13 cellular contexts compared by ENCODE assay signal in genomic region chr5:137278476-137278875, GRCh38.
DNase-seq lines count a peak whose midpoint lies in the region; ATAC-seq and TF ChIP-seq lines count a peak whose summit lies in the region.
"Had no signal": no experiment of that assay in that cellular context is flagged by ENCODE, and none has a peak within 500 bp of the region (broad histone marks: within the 10 kb centered on the region; RNA-seq: fewer than 3 reads in every experiment).

No MANE protein-coding gene starts in this region.

- H3F3A ChIP-seq in neural progenitor cell (ENCODE audit: low read depth) = no peaks in the 10 kb centered on the region

- H3K4me1 Mint-ChIP-seq in neural progenitor cell = peaks cover 28% of the 10 kb centered on the region
- H3K4me1 Mint-ChIP-seq in chondrocyte (ENCODE audit: low read depth) = no peaks in the 10 kb centered on the region
- H3K4me1 Mint-ChIP-seq: CD4-positive, CD25-positive, alpha-beta regulatory T cell had no signal

- H3K27ac ChIP-seq in VCaP (peak overlapping the region; percentile 91), neural progenitor cell (no peak overlapping the region)
- H3K27ac ChIP-seq: BLaER1 had no signal

- no peak overlapping the region for H3K9ac ChIP-seq in neural progenitor cell
- H3K9ac ChIP-seq: BLaER1 had no signal

- H3K4me3 Mint-ChIP-seq in neural progenitor cell (no peak overlapping the region), chondrocyte (ENCODE audit: unreplicated experiment) (no peak overlapping the region)
- H3K4me3 Mint-ChIP-seq: CD4-positive, CD25-positive, alpha-beta regulatory T cell had no signal

- no peaks in the 10 kb centered on the region for H3K9me3 ChIP-seq in neural progenitor cell (ENCODE audit: low read depth)
- H3K9me3 ChIP-seq: BLaER1, HAP-1 had no signal

- ATAC-seq in HG02610 (IDR thresholded peaks at IDR 0.05; ENCODE audit: unreplicated experiment) (no peak), HG03280 (IDR thresholded peaks at IDR 0.05; ENCODE audit: unreplicated experiment) (no peak)

- H3K27ac Mint-ChIP-seq in neural progenitor cell (peak overlapping the region; percentile 19), chondrocyte (ENCODE audit: unreplicated experiment) (no peak overlapping the region)
- H3K27ac Mint-ChIP-seq: CD4-positive, CD25-positive, alpha-beta regulatory T cell had no signal

- H3K36me3 Mint-ChIP-seq in neural progenitor cell (no peaks in the 10 kb centered on the region), chondrocyte (ENCODE audit: low read depth) (no peaks in the 10 kb centered on the region)
- H3K36me3 Mint-ChIP-seq: CD4-positive, CD25-positive, alpha-beta regulatory T cell had no signal

- DNase-seq in NOMO-1 treated with DMSO at 0.1 percent for 48 hours (lab: John Stamatoyannopoulos, UW; ENCODE audit: unreplicated experiment) = peak; percentile 23
- no peak for DNase-seq in NOMO-1 (lab: John Stamatoyannopoulos, UW; ENCODE audit: unreplicated experiment in 2 of 2)
- peak; percentile 1 for DNase-seq in NOMO-1 treated with dmso at 0.1 percent for 144 hours (lab: John Stamatoyannopoulos, UW; ENCODE audit: unreplicated experiment)
- DNase-seq in neural progenitor cell (ENCODE audit: low spot score) = no peak
- DNase-seq in chondrocyte (ENCODE audit: low spot score) = no peak
- DNase-seq: 8988T; AML-193; CD4-positive, CD25-positive, alpha-beta regulatory T cell had no signal

- no peaks in the 10 kb centered on the region for H3K9me3 Mint-ChIP-seq in neural progenitor cell
- no peaks in the 10 kb centered on the region for H3K9me3 Mint-ChIP-seq in chondrocyte (ENCODE audit: low read depth)

- no peaks in the 10 kb centered on the region for H3K79me2 ChIP-seq in neural progenitor cell (ENCODE audit: low read depth)

- H3K4me2 ChIP-seq in neural progenitor cell = no peak overlapping the region
- H3K4me2 ChIP-seq: BLaER1 had no signal

- H3K4me1 ChIP-seq in neural progenitor cell = no peaks in the 10 kb centered on the region
- H3K4me1 ChIP-seq: BLaER1, HAP-1 had no signal

- peaks cover 6% of the 10 kb centered on the region for H3K27me3 Mint-ChIP-seq in neural progenitor cell (ENCODE audit: insufficient read depth, low read depth)
- no peaks in the 10 kb centered on the region for H3K27me3 Mint-ChIP-seq in chondrocyte (ENCODE audit: low read depth)
- H3K27me3 Mint-ChIP-seq: CD4-positive, CD25-positive, alpha-beta regulatory T cell had no signal

- H4K20me1 ChIP-seq in neural progenitor cell (ENCODE audit: low read depth) = no peaks in the 10 kb centered on the region
- H4K20me1 ChIP-seq: BLaER1 had no signal

- H3K4me3 ChIP-seq in neural progenitor cell = no peak overlapping the region
- H3K4me3 ChIP-seq: BLaER1, HAP-1 had no signal

- TF ChIP-seq CTCF in VCaP (conservative IDR thresholded peaks at IDR 0.05) (no peak), neural progenitor cell (IDR thresholded peaks at IDR 0.05) (no peak), chondrocyte (IDR thresholded peaks at IDR 0.05) (no peak)

- no peaks in the 10 kb centered on the region for H3K27me3 ChIP-seq in neural progenitor cell
- H3K27me3 ChIP-seq: BLaER1 had no signal

- no peaks in the 10 kb centered on the region for H3K36me3 ChIP-seq in neural progenitor cell
- H3K36me3 ChIP-seq: BLaER1, HAP-1 had no signal

- H2AFZ ChIP-seq in neural progenitor cell (replicated peaks) = no peak overlapping the region

Comparison
In these comparisons a context has a peak if more than half of its experiments do, and no peak if none do; other contexts are left out.
1. DNase-seq: peak in NOMO-1 treated with DMSO at 0.1 percent for 48 hours (single experiment) and NOMO-1 treated with dmso at 0.1 percent for 144 hours (single experiment); none in NOMO-1 (0 of 2), neural progenitor cell (single experiment) and chondrocyte (single experiment).